In genomic region chr1:218376722-218377121, GRCh38 we compare ENCODE assay signal across 8 cellular contexts. TPM values are rescaled to one million over a fixed set of nuclear protein-coding genes. Genes with fewer than 3 reads are reported as not detected.
A peak's percentile ranks its signal among the peaks of the same experiment; 100 is the strongest.
DNase-seq lines count a peak whose midpoint lies in the region; ATAC-seq, FAIRE-seq and TF ChIP-seq lines count a peak whose summit lies in the region.

No MANE protein-coding gene starts in this region.

- H3K4me2 ChIP-seq in Loucy (ENCODE audit: low read depth, low read length, poor library complexity, severe bottlenecking), result peak overlapping the region; percentile 43

- H2AFZ ChIP-seq in Loucy (ENCODE audit: low read length), result no peak overlapping the region

- DNase-seq in left lobe of liver (ENCODE audit: low spot score) (no peak), urothelium cell line (ENCODE audit: low spot score) (no peak)
- DNase-seq in effector CD4-positive, alpha-beta T cell, result no peak
- no peak for DNase-seq in stimulated activated CD4-positive, alpha-beta T cell treated with anti-CD3 and anti-CD28 coated beads, Interleukin-1b, Interleukin-23, amount 100 ng/mL, for 48 hours
- no peak for DNase-seq in stimulated activated CD4-positive, alpha-beta T cell treated with anti-CD3 and anti-CD28 coated beads, Interleukin-15, amount 100 ng/mL, for 24 hours

- no peaks in the 10 kb centered on the region for H3K9me3 ChIP-seq in Loucy (ENCODE audit: insufficient read depth, low read depth, low read length)

- no peaks in the 10 kb centered on the region for H3K36me3 ChIP-seq in Loucy (ENCODE audit: insufficient read depth, low read length)

- no peak overlapping the region for H3K4me3 ChIP-seq in Loucy (ENCODE audit: low read length, poor library complexity, severe bottlenecking)

- peaks cover 77% of the 10 kb centered on the region for H3K27me3 ChIP-seq in Loucy (ENCODE audit: insufficient read depth, low read length, poor library complexity, severe bottlenecking)

- FAIRE-seq in urothelium cell line (lab: Jason Lieb, UNC), result no peak

- H3F3A ChIP-seq in Loucy (ENCODE audit: low read depth), result no peaks in the 10 kb centered on the region

- H3K9ac ChIP-seq in Loucy (ENCODE audit: low read depth, low read length, poor library complexity, severe bottlenecking), result no peak overlapping the region

- TF ChIP-seq CTCF in Loucy (conservative IDR thresholded peaks at IDR 0.05; ENCODE audit: low read length), result no peak

- no peaks in the 10 kb centered on the region for H3K79me2 ChIP-seq in Loucy (ENCODE audit: insufficient read depth, low read length)

- no peaks in the 10 kb centered on the region for H4K20me1 ChIP-seq in Loucy (ENCODE audit: insufficient read depth, low read length, poor library complexity, severe bottlenecking)

- no peaks in the 10 kb centered on the region for H3K9me2 ChIP-seq in Loucy (replicated peaks; ENCODE audit: low read depth, low read length)

- H3K4me1 ChIP-seq in Loucy (ENCODE audit: insufficient read depth, low read length, poor library complexity, severe bottlenecking), result peaks cover 9% of the 10 kb centered on the region

- ATAC-seq in GM18511 (IDR thresholded peaks at IDR 0.05; ENCODE audit: unreplicated experiment), result peak; percentile 11
- ATAC-seq in GM21737 (IDR thresholded peaks at IDR 0.05; ENCODE audit: unreplicated experiment), result peak; percentile 15
- ATAC-seq in left lobe of liver, result peak; percentile 52

RNA-seq across cellular contexts. Expression of gene TGFB2, which starts 31.6 kb away (rescaled TPM):
- 0.20 TPM for total RNA-seq in left lobe of liver
